8 cellular contexts compared by ENCODE assay signal in the genomic region with DNA sequence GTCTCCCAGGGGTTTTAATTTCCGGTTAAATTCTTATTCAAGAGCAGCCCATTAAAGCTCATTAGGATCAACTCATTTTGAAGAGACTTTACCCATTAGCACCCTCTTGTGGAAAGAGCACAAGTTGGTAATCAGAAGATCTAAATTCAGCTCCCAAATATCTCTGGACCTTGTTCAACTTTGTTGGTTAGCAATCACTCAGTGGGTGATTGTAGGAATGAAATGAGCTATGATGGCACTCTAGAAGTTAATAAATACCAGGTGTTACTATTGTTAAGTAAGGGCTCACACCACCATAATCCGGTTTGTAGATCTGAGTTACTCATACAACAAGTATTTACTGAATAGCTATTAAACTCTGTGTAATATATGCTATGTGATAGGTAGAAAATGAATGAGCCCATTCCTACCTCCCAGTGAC. TPM values are rescaled to one million over a fixed set of nuclear protein-coding genes. Genes with fewer than 3 reads are reported as not detected.
DNase-seq lines count a peak whose midpoint lies in the region; ATAC-seq and TF ChIP-seq lines count a peak whose summit lies in the region.

No MANE protein-coding gene starts in this region.

- peak overlapping the region; percentile 6 for H3K27ac Mint-ChIP-seq in activated B cell treated with CpG ODN at 0.5 μM for 24 hours

- intact Hi-C loops in activated B cell treated with CpG ODN at 0.5 μM for 24 hours (cut with micrococcal nuclease), result loop anchor here (1.0 to 2.0 kb wide), 4 partner anchors 282 to 674 kb away; no protein-coding TSS in a partner anchor
- intact Hi-C loops in left cardiac atrium (cut with DNase I), result no loop called here

- no peaks in the 10 kb centered on the region for H3K27me3 Mint-ChIP-seq in activated B cell treated with CpG ODN at 0.5 μM for 24 hours

- H3K4me3 ChIP-seq in skeletal muscle cell (ENCODE audit: low read depth, low read length), result no peak overlapping the region

- peaks cover 62% of the 10 kb centered on the region for H3K36me3 Mint-ChIP-seq in activated B cell treated with CpG ODN at 0.5 μM for 24 hours (ENCODE audit: low read depth)

- DNase-seq in ELR (ENCODE audit: low read depth) (peak; percentile 76), NCI-H1436 (lab: John Stamatoyannopoulos, UW) (peak; percentile 83), activated B cell treated with CpG ODN at 0.5 μM for 24 hours (no peak), left cardiac atrium (no peak), skeletal muscle cell (ENCODE audit: low read depth) (peak; percentile 41), cerebellar nuclear complex (lab: John Stamatoyannopoulos, UW) (no peak)

- no peaks in the 10 kb centered on the region for H3K9me3 Mint-ChIP-seq in activated B cell treated with CpG ODN at 0.5 μM for 24 hours

- peak; percentile 66 for ATAC-seq in activated B cell treated with CpG ODN at 0.5 μM for 24 hours (ENCODE audit: low read depth)
- ATAC-seq in left cardiac atrium, result peak; percentile 38 to 53
- no peak for ATAC-seq in GM21717 (IDR thresholded peaks at IDR 0.05; ENCODE audit: unreplicated experiment)

- POLR2A ChIA-PET in activated B cell treated with CpG ODN at 0.5 μM for 24 hours (lab: Charles Lee), result interaction anchor here (0.6 to 1.3 kb wide), 2 partner anchors 487 to 502 kb away, joined by 3 to 4 read pairs; no protein-coding TSS in a partner anchor

- H3K4me1 Mint-ChIP-seq in activated B cell treated with CpG ODN at 0.5 μM for 24 hours, result peaks cover 8% of the 10 kb centered on the region

- TF ChIP-seq CTCF in 22Rv1 (IDR thresholded peaks at IDR 0.05) (peak; percentile 84), activated B cell treated with CpG ODN at 0.5 μM for 24 hours (IDR thresholded peaks at IDR 0.05) (no peak)

- CTCF ChIA-PET in activated B cell treated with CpG ODN at 0.5 μM for 24 hours (lab: Charles Lee), result interaction anchor here (0.7 to 3.2 kb wide), 18 partner anchors 9 to 673 kb away, joined by 3 to 60 read pairs (median 4); a partner anchor contains a TSS

- no peak overlapping the region for H3K27ac ChIP-seq in 22Rv1

- H3K4me3 Mint-ChIP-seq in activated B cell treated with CpG ODN at 0.5 μM for 24 hours, result no peak overlapping the region

RNA-seq across cellular contexts. Expression of a gene that starts 42.9 kb away (rescaled TPM):
- total RNA-seq in activated B cell treated with CpG ODN at 0.5 μM for 24 hours (46.2 and 59.5 TPM in 2 replicates), left cardiac atrium (10 to 100 TPM; 54.2 to 59.2 TPM)

RNA-seq across cellular contexts. Expression of a gene that starts 49.5 kb away (rescaled TPM):
- not detected in 2 replicates for total RNA-seq in activated B cell treated with CpG ODN at 0.5 μM for 24 hours
- 100 to 1,000 TPM; 121 to 122 TPM for total RNA-seq in left cardiac atrium

Comparison
In these comparisons a context has a peak if more than half of its experiments do, and no peak if none do; other contexts are left out.
1. DNase-seq: peak in ELR (single experiment), NCI-H1436 (single experiment) and skeletal muscle cell (single experiment); none in activated B cell treated with CpG ODN at 0.5 μM for 24 hours (single experiment), left cardiac atrium (single experiment) and cerebellar nuclear complex (0 of 2).
2. RNA of a gene that starts 49.5 kb away (total RNA-seq): 121 to 122 TPM in left cardiac atrium; not detected in activated B cell treated with CpG ODN at 0.5 μM for 24 hours; every median in the first group is over 10 times any median in the second.